ENCODE assay signal across 8 cellular contexts in genomic region chr17:29622337-29623282, GRCh38. TPM values are rescaled to one million over a fixed set of nuclear protein-coding genes. Genes with fewer than 3 reads are reported as not detected.
DNase-seq lines count a peak whose midpoint lies in the region; ATAC-seq and TF ChIP-seq lines count a peak whose summit lies in the region.

TSS of gene CORO6 (minus strand) at chr17:29622912. CDS start at chr17:29621421, 1,491 bp downstream.

- POLR2A ChIA-PET in CD8-positive, alpha-beta memory T cell (lab: Charles Lee), result interaction anchor here (0.5 to 1.0 kb wide), 3 partner anchors 9 to 108 kb away, joined by 3 to 6 read pairs (median 4); no protein-coding TSS in a partner anchor

- H3K27ac ChIP-seq in CD8-positive, alpha-beta memory T cell (ENCODE audit: low read depth, low read length), result no peak within 1 kb of the TSS

- H3K27me3 Mint-ChIP-seq in CD8-positive, alpha-beta memory T cell, result no peaks in the 10 kb centered on the region
- no peaks in the 10 kb centered on the region for H3K27me3 Mint-ChIP-seq in stimulated activated naive CD8-positive, alpha-beta T cell treated with anti-CD3 and anti-CD28 coated beads, Interleukin-15, amount 100 ng/mL, for 72 hours

- no peaks in the 10 kb centered on the region for H3K36me3 ChIP-seq in CD8-positive, alpha-beta memory T cell (ENCODE audit: insufficient read depth, low read length)

- H3K4me1 Mint-ChIP-seq in CD8-positive, alpha-beta memory T cell, result peaks cover 22 to 50% (median 39%) of the 10 kb centered on the region in 3 donors
- peaks cover 79% of the 10 kb centered on the region for H3K4me1 Mint-ChIP-seq in stimulated activated naive CD8-positive, alpha-beta T cell treated with anti-CD3 and anti-CD28 coated beads, Interleukin-15, amount 100 ng/mL, for 72 hours

- peak within 1 kb of the TSS; percentile 17 to 84 (median 71) for H3K27ac Mint-ChIP-seq in CD8-positive, alpha-beta memory T cell
- peak within 1 kb of the TSS; percentile 89 to 93 for H3K27ac Mint-ChIP-seq in stimulated activated naive CD8-positive, alpha-beta T cell treated with anti-CD3 and anti-CD28 coated beads, Interleukin-15, amount 100 ng/mL, for 72 hours

- CTCF ChIA-PET in CD8-positive, alpha-beta memory T cell (lab: Charles Lee), result interaction anchor here (0.8 to 1.6 kb wide), 4 partner anchors 12 to 157 kb away, joined by 3 to 5 read pairs (median 4); no protein-coding TSS in a partner anchor

- no peaks in the 10 kb centered on the region for H3K27me3 ChIP-seq in CD8-positive, alpha-beta memory T cell (ENCODE audit: insufficient read depth, low read length, poor library complexity, severe bottlenecking)

- H3K4me1 ChIP-seq in CD8-positive, alpha-beta memory T cell (ENCODE audit: insufficient read depth, low read length), result peaks cover 25% of the 10 kb centered on the region

- no peak for TF ChIP-seq CTCF in epithelial cell of esophagus (IDR thresholded peaks at IDR 0.05; ENCODE audit: insufficient read depth, low read depth, low read length, missing control alignments)

- no peaks in the 10 kb centered on the region for H3K9me3 Mint-ChIP-seq in CD8-positive, alpha-beta memory T cell
- no peaks in the 10 kb centered on the region for H3K9me3 Mint-ChIP-seq in stimulated activated naive CD8-positive, alpha-beta T cell treated with anti-CD3 and anti-CD28 coated beads, Interleukin-15, amount 100 ng/mL, for 72 hours

- ATAC-seq in GM21723 (IDR thresholded peaks at IDR 0.05; ENCODE audit: unreplicated experiment) (peak; percentile 59), GM21367 (IDR thresholded peaks at IDR 0.05; ENCODE audit: unreplicated experiment) (no peak)
- ATAC-seq in stimulated activated naive CD8-positive, alpha-beta T cell treated with anti-CD3 and anti-CD28 coated beads, Interleukin-15, amount 100 ng/mL, for 72 hours, result peak; percentile 51

- peak within 1 kb of the TSS; percentile 75 for H3K4me3 ChIP-seq in CD8-positive, alpha-beta memory T cell (ENCODE audit: low read length)
- peak within 1 kb of the TSS; percentile 58 for H3K4me3 ChIP-seq in epithelial cell of esophagus (ENCODE audit: low read length)

- no peaks in the 10 kb centered on the region for H3K9me3 ChIP-seq in CD8-positive, alpha-beta memory T cell (ENCODE audit: low read length)

- H3K36me3 Mint-ChIP-seq in CD8-positive, alpha-beta memory T cell, result peaks cover 0 to 12% (median 2%) of the 10 kb centered on the region in 3 donors

- peak within 1 kb of the TSS; percentile 56 to 93 (median 78) for H3K4me3 Mint-ChIP-seq in CD8-positive, alpha-beta memory T cell
- peak within 1 kb of the TSS; percentile 70 to 90 for H3K4me3 Mint-ChIP-seq in stimulated activated naive CD8-positive, alpha-beta T cell treated with anti-CD3 and anti-CD28 coated beads, Interleukin-15, amount 100 ng/mL, for 72 hours

- DNase-seq in CD8-positive, alpha-beta memory T cell, result peak; percentile 51 to 77 (median 64)
- DNase-seq in NCI-H226 (peak; percentile 25), epithelial cell of esophagus (ENCODE audit: low read depth) (peak; percentile 37), middle frontal gyrus (ENCODE audit: extremely low spot score, low spot score) (peak; percentile 49)
- peak; percentile 71 for DNase-seq in activated CD8-positive, alpha-beta memory T cell treated with anti-CD3 and anti-CD28 coated beads, Interleukin-2, amount 50 U/mL, for 4 hours
- peak; percentile 67 to 69 for DNase-seq in stimulated activated naive CD8-positive, alpha-beta T cell treated with anti-CD3 and anti-CD28 coated beads, Interleukin-15, amount 100 ng/mL, for 72 hours

RNA-seq across cellular contexts. Expression of gene CORO6, which starts in this region (rescaled TPM):
- total RNA-seq in CD8-positive, alpha-beta memory T cell, result 1 to 10 TPM; 2.5 to 2.9 TPM
- 0.17 TPM for polyA plus RNA-seq in CD8-positive, alpha-beta memory T cell
